In the genomic region with DNA sequence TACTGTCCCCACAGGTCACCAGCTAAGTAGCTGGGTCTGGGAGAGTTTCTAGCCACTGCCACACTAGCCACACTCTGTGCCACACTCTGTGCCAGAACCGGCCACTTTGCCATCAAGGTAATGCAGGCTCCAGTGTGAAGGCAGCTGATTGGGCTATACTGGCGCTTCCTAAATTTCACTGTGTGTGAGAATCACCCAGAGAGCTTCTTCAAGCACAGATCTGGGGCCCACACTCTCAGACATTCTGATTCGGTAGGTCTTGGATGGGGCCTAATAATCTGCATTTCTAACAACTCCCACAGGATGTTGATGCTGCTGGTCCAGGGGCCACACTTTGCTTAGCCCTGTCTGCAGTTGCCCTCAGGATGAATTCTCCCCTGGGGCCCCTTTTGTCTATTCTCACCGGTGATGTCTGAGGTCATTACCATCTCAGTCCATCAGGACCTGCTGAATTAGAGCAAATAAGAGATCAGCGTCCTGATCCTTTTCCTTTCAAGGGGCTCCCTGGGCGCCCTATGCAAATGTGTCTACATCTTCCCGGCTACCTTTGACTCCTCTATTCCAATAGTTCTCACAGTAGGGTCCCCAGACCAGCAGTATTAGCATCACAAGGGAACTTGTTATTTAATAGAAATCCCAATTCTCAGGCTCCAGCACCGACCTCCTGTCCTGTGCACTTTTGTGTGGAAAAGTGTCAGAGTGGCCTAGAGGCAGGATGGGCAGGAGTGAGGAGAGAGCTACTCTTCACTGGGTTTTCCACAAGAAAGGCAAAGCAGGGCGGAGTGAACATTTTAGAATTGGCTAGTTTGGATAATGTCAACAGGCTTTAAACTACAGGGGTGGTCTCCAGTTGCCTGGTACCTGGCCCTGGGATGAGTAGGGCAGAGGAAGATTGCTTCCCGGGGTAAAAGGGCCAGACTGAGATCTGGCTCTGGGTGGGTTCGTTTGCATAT, we compare ENCODE assay signal across 19 cellular contexts. TPM values are rescaled to one million over a fixed set of nuclear protein-coding genes. Genes with fewer than 3 reads are reported as not detected.
DNase-seq lines count a peak whose midpoint lies in the region; ATAC-seq and TF ChIP-seq lines count a peak whose summit lies in the region.
"Had no signal": no experiment of that assay in that cellular context is flagged by ENCODE, and none has a peak within 500 bp of the region (broad histone marks: within the 10 kb centered on the region; RNA-seq: fewer than 3 reads in every experiment).

No MANE protein-coding gene starts in this region.

- peaks cover 2% of the 10 kb centered on the region for H3K79me2 ChIP-seq in mesendoderm (ENCODE audit: control insufficient read depth, insufficient read depth, low read length)

- H3K4me2 ChIP-seq in mesendoderm (ENCODE audit: low read length), result no peak overlapping the region
- H3K4me2 ChIP-seq: A549, PC-9 had no signal

- no peak overlapping the region for H4K5ac ChIP-seq in mesendoderm (ENCODE audit: low read length)

- H3K27ac Mint-ChIP-seq in CD8-positive, alpha-beta memory T cell, result no peak overlapping the region
- peak overlapping the region; percentile 49 for H3K27ac Mint-ChIP-seq in endodermal cell

- H3K4me1 Mint-ChIP-seq in CD8-positive, alpha-beta memory T cell, result peaks cover 6 to 16% (median 10%) of the 10 kb centered on the region in 3 donors
- peaks cover 69% of the 10 kb centered on the region for H3K4me1 Mint-ChIP-seq in endodermal cell

- H3K23ac ChIP-seq in mesendoderm (ENCODE audit: low read length), result no peak overlapping the region

- no peak overlapping the region for H2AK5ac ChIP-seq in mesendoderm (ENCODE audit: low read length)

- H3K27ac ChIP-seq in CD8-positive, alpha-beta memory T cell (ENCODE audit: low read depth, low read length), result peak overlapping the region; percentile 28
- H3K27ac ChIP-seq in HUES6 (ENCODE audit: low read depth, low read length) (peak overlapping the region; percentile 65; the same call in 1 of the 2 replicates), endodermal cell (ENCODE audit: low read depth, low read length) (peak overlapping the region; percentile 87), mesendoderm (ENCODE audit: low read depth, low read length) (peak overlapping the region; percentile 86)
- H3K27ac ChIP-seq: C4-2B, PC-9, SJSA1 had no signal

- peak overlapping the region; percentile 81 for H3K56ac ChIP-seq in mesendoderm (ENCODE audit: low read length)

- DNase-seq in CD8-positive, alpha-beta memory T cell, result no peak
- peak; percentile 89 for DNase-seq in endodermal cell
- DNase-seq in mesendoderm, result peak; percentile 65
- DNase-seq in effector CD4-positive, alpha-beta T cell, result no peak
- DNase-seq in NCI-H748 treated with DMSO at 0.1 percent for 48 hours (lab: John Stamatoyannopoulos, UW), result no peak
- DNase-seq: HCEC 1CT, IMR-90, Kasumi-1, MM.1S, NCI-H1092 treated with DMSO at 0.1 percent for 48 hours, NCI-H187, NCI-H226, PC-9 had no signal

- H3K4me1 ChIP-seq in CD8-positive, alpha-beta memory T cell (ENCODE audit: insufficient read depth, low read length), result peaks cover 22% of the 10 kb centered on the region
- H3K4me1 ChIP-seq in HUES6 (ENCODE audit: control insufficient read depth, insufficient read depth, low read length) (peaks cover 89% of the 10 kb centered on the region), endodermal cell (ENCODE audit: control insufficient read depth, insufficient read depth, low read length) (peaks cover 8% of the 10 kb centered on the region), mesendoderm (ENCODE audit: control insufficient read depth, low read depth, low read length) (peaks cover 58% of the 10 kb centered on the region)
- H3K4me1 ChIP-seq: SJSA1 had no signal

- ATAC-seq in HG03354 (IDR thresholded peaks at IDR 0.05; ENCODE audit: poor library complexity, severe bottlenecking, unreplicated experiment), result no peak
- ATAC-seq in HG02870 (IDR thresholded peaks at IDR 0.05; ENCODE audit: unreplicated experiment), result no peak
- ATAC-seq: A549 had no signal

- no peak overlapping the region for H3K4ac ChIP-seq in mesendoderm (ENCODE audit: low read depth, low read length)

- CTCF ChIA-PET in CD8-positive, alpha-beta memory T cell (lab: Charles Lee), result no interaction called here

- no peaks in the 10 kb centered on the region for H3K27me3 ChIP-seq in CD8-positive, alpha-beta memory T cell (ENCODE audit: insufficient read depth, low read length, poor library complexity, severe bottlenecking)
- H3K27me3 ChIP-seq in HUES6 (ENCODE audit: control insufficient read depth, insufficient read depth, low read length) (peaks cover 64% of the 10 kb centered on the region), endodermal cell (ENCODE audit: control insufficient read depth, insufficient read depth, low read length, poor library complexity, severe bottlenecking) (peaks cover 5% of the 10 kb centered on the region), mesendoderm (ENCODE audit: insufficient read depth, low read length, poor library complexity) (no peaks in the 10 kb centered on the region)

- H3K9me3 Mint-ChIP-seq in CD8-positive, alpha-beta memory T cell, result peaks cover 0 to 2% (median 0%) of the 10 kb centered on the region in 5 donors
- H3K9me3 Mint-ChIP-seq in endodermal cell, result no peaks in the 10 kb centered on the region

- H2BK120ac ChIP-seq in mesendoderm (ENCODE audit: low read depth, low read length), result peak overlapping the region; percentile 66

- POLR2A ChIA-PET in CD8-positive, alpha-beta memory T cell (lab: Charles Lee), result no interaction called here

- no peaks in the 10 kb centered on the region for H3K79me1 ChIP-seq in mesendoderm (ENCODE audit: low read length)

- H4K8ac ChIP-seq in mesendoderm (ENCODE audit: low read depth, low read length), result no peak overlapping the region

- no peak overlapping the region for H2BK15ac ChIP-seq in mesendoderm (replicated peaks; ENCODE audit: low read depth)

- H3K4me3 Mint-ChIP-seq in CD8-positive, alpha-beta memory T cell, result no peak overlapping the region
- H3K4me3 Mint-ChIP-seq in endodermal cell, result no peak overlapping the region

- H2BK5ac ChIP-seq in mesendoderm (ENCODE audit: low read length), result peak overlapping the region; percentile 51

- no peaks in the 10 kb centered on the region for H3K36me3 Mint-ChIP-seq in CD8-positive, alpha-beta memory T cell
- H3K36me3 Mint-ChIP-seq in endodermal cell (ENCODE audit: low read depth), result no peaks in the 10 kb centered on the region

- no peak for TF ChIP-seq CTCF in endodermal cell (conservative IDR thresholded peaks at IDR 0.05)

- 26 to 33% methylated on average over 6 to 11 of the region's 11 CpGs for WGBS in endodermal cell (ENCODE audit: insufficient coverage in 1 of 2, insufficient read length in 1 of 2), 2 experiments
- no CpG with 5 or more reads among the region's 11 CpGs for WGBS in mesendoderm (ENCODE audit: extremely low coverage, insufficient coverage, low lambda C conversion rate)

- no peak overlapping the region for H3K4me3 ChIP-seq in CD8-positive, alpha-beta memory T cell (ENCODE audit: low read length)
- H3K4me3 ChIP-seq in HUES6 (ENCODE audit: low read depth, low read length) (peak overlapping the region; percentile 20), endodermal cell (ENCODE audit: low read length) (no peak overlapping the region), mesendoderm (ENCODE audit: low read length) (no peak overlapping the region)
- H3K4me3 ChIP-seq: A549, PC-9, SJSA1 had no signal

- H3K9me3 ChIP-seq in CD8-positive, alpha-beta memory T cell (ENCODE audit: low read length), result no peaks in the 10 kb centered on the region
- H3K9me3 ChIP-seq in HUES6 (ENCODE audit: control insufficient read depth, insufficient read depth, low read depth, low read length) (no peaks in the 10 kb centered on the region), endodermal cell (ENCODE audit: control insufficient read depth, low read length) (no peaks in the 10 kb centered on the region)
- H3K9me3 ChIP-seq: A549, SJSA1 had no signal

- H3K36me3 ChIP-seq in CD8-positive, alpha-beta memory T cell (ENCODE audit: insufficient read depth, low read length), result no peaks in the 10 kb centered on the region
- H3K36me3 ChIP-seq in HUES6 (ENCODE audit: control insufficient read depth, insufficient read depth, low read length) (no peaks in the 10 kb centered on the region), endodermal cell (ENCODE audit: control insufficient read depth, insufficient read depth, low read length) (no peaks in the 10 kb centered on the region), mesendoderm (ENCODE audit: control insufficient read depth, insufficient read depth, low read length) (no peaks in the 10 kb centered on the region)
- H3K36me3 ChIP-seq: SJSA1 had no signal

- peak overlapping the region; percentile 72 for H3K18ac ChIP-seq in mesendoderm (ENCODE audit: low read length)

- peaks cover 20 to 73% of the 10 kb centered on the region in 2 donors for H3K27me3 Mint-ChIP-seq in CD8-positive, alpha-beta memory T cell
- H3K27me3 Mint-ChIP-seq in endodermal cell (ENCODE audit: insufficient read depth), result peaks cover 8% of the 10 kb centered on the region

- peak overlapping the region; percentile 82 for H3K9ac ChIP-seq in HUES6 (ENCODE audit: low read length)
- H3K9ac ChIP-seq in endodermal cell (ENCODE audit: extremely low read depth, low read length, poor library complexity, severe bottlenecking), result no peak overlapping the region
- no peak overlapping the region for H3K9ac ChIP-seq in mesendoderm (ENCODE audit: low read length)

RNA-seq across cellular contexts. Expression of a gene that starts 24.7 kb away (rescaled TPM):
- total RNA-seq in CD8-positive, alpha-beta memory T cell, result not detected
- polyA plus RNA-seq in CD8-positive, alpha-beta memory T cell, result not detected
- 10 to 100 TPM; 11.4 to 16.2 TPM for total RNA-seq in endodermal cell
- 15.9 TPM for polyA plus RNA-seq in endodermal cell (2013, experiment 1 of 2)
- 12.1 TPM for polyA plus RNA-seq in endodermal cell (2013, experiment 2 of 2)
- polyA plus RNA-seq in mesendoderm (2013, experiment 1 of 2), result 26.7 TPM
- polyA plus RNA-seq in mesendoderm (2013, experiment 2 of 2), result 26.5 TPM
- total RNA-seq: IMR-90, SJSA1 had no signal
- polyA plus RNA-seq: IMR-90 had no signal

Comparison
In these comparisons a context has a peak if more than half of its experiments do, and no peak if none do; other contexts are left out.
1. DNase-seq: peak in endodermal cell (single experiment) and mesendoderm (single experiment); none in CD8-positive, alpha-beta memory T cell (0 of 5), effector CD4-positive, alpha-beta T cell (single experiment) and NCI-H748 treated with DMSO at 0.1 percent for 48 hours (single experiment).
2. H3K27ac ChIP-seq: peak in every context shown above with its lines; median percentile 87 in endodermal cell; 86 in mesendoderm; 65 in HUES6; 28 in CD8-positive, alpha-beta memory T cell.
3. RNA of a gene that starts 24.7 kb away (total RNA-seq): 11.4 to 16.2 TPM in endodermal cell; not detected in CD8-positive, alpha-beta memory T cell; every median in the first group is over 10 times any median in the second.